9 cellular contexts compared by ENCODE assay signal in the genomic region with DNA sequence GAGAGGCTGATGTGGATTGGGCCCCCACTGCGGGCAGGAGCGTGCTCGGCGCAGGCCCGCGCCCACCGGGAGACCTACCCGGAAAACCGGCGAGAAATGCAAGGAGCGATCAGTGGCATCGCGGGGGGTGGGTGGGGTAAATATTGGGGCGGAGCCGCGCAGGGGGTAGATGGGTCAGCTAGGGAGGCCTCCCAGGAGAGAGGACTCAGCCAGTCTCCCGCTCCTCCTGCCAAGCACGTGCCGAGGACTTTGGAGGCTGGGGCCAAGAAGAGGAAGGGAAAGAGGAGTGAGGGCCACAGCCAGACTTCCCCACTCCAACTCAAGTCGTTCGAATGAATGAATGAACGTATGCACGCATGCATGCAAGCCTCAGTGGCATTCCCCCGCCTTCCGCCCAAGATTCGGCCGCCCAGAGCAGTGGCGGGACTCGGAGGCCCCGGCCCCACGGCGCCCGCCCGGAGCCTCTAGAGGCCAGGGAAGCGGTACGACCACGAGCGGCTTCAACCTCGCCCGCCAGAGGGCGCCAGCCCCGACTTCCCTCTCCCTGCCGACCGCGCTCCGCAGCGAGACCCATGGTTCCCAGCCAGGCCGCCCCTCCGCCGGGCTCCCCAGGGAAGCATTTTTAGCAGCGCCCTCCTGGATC. TPM values are rescaled to one million over a fixed set of nuclear protein-coding genes. Genes with fewer than 3 reads are reported as not detected.
DNase-seq lines count a peak whose midpoint lies in the region; ATAC-seq, FAIRE-seq and TF ChIP-seq lines count a peak whose summit lies in the region.
"Had no signal": no experiment of that assay in that cellular context is flagged by ENCODE, and none has a peak within 500 bp of the region (broad histone marks: within the 10 kb centered on the region; RNA-seq: fewer than 3 reads in every experiment).

No MANE protein-coding gene starts in this region.

- no peak overlapping the region for H3K27ac Mint-ChIP-seq in T-cell

- H3K9ac ChIP-seq in ES-I3 (ENCODE audit: low read depth, low read length) = peak overlapping the region; percentile 53

- no peaks in the 10 kb centered on the region for H3K9me3 Mint-ChIP-seq in T-cell

- no peak for FAIRE-seq in H54 (lab: Jason Lieb, UNC)

- peak; percentile 48 to 86 (median 76) for DNase-seq in T-cell
- DNase-seq in amygdala (lab: John Stamatoyannopoulos, UW) = peak in 46 of 56 donors; percentile 8 to 84 (median 41)
- peak; percentile 70 for DNase-seq in right atrium auricular region (ENCODE audit: low spot score)
- peak; percentile 83 to 91 for DNase-seq in psoas muscle
- DNase-seq in upper lobe of left lung = peak; percentile 85 to 97
- no peak for DNase-seq in H54 (ENCODE audit: insufficient read length, low spot score)

- H3K27me3 Mint-ChIP-seq in T-cell = peaks cover 25 to 32% of the 10 kb centered on the region in 2 donors

- H3K4me1 ChIP-seq in ES-I3 (ENCODE audit: insufficient read depth, low read length) (peaks cover 18% of the 10 kb centered on the region), right atrium auricular region (peaks cover 0 to 73% of the 10 kb centered on the region in 2 donors), psoas muscle (peaks cover 38% of the 10 kb centered on the region), upper lobe of left lung (peaks cover 61 to 76% (median 67%) of the 10 kb centered on the region in 4 donors)

- H3K36me3 Mint-ChIP-seq in T-cell = no peaks in the 10 kb centered on the region

- peaks cover 9 to 21% of the 10 kb centered on the region in 2 donors for H3K27me3 ChIP-seq in right atrium auricular region
- peaks cover 0 to 48% (median 21%) of the 10 kb centered on the region in 3 donors for H3K27me3 ChIP-seq in psoas muscle (ENCODE audit: insufficient read depth in 3 of 3, low read length in 2 of 3)
- H3K27me3 ChIP-seq in upper lobe of left lung = peaks cover 3 to 41% (median 26%) of the 10 kb centered on the region in 4 donors

- H3K36me3 ChIP-seq in ES-I3 (ENCODE audit: insufficient read depth, low read length) (peaks cover 2% of the 10 kb centered on the region; the same call in 1 of the 2 replicates), right atrium auricular region (no peaks in the 10 kb centered on the region), psoas muscle (ENCODE audit: insufficient read depth in 1 of 2, low read depth in 1 of 2) (peaks cover 0 to 9% of the 10 kb centered on the region in 2 donors), upper lobe of left lung (peaks cover 0 to 7% (median 0%) of the 10 kb centered on the region in 4 donors)

- TF ChIP-seq CTCF in right atrium auricular region (IDR thresholded peaks at IDR 0.05) (peak; percentile 78 to 93), psoas muscle (IDR thresholded peaks at IDR 0.05) (peak; percentile 90), upper lobe of left lung (IDR thresholded peaks at IDR 0.05) (peak; percentile 82 to 89 (median 86))

- CTCF ChIA-PET in T-cell (lab: Charles Lee) = interaction anchor here (0.7 to 1.2 kb wide), 2 partner anchors 16 to 155 kb away, joined by 3 to 4 read pairs; no protein-coding TSS in a partner anchor

- POLR2A ChIA-PET in T-cell (lab: Charles Lee) = no interaction called here

- peak overlapping the region; percentile 18 to 52 for H3K4me3 ChIP-seq in right atrium auricular region
- peak overlapping the region; percentile 59 for H3K4me3 ChIP-seq in psoas muscle
- H3K4me3 ChIP-seq in upper lobe of left lung = peak overlapping the region in 3 of 4 donors; percentile 38 to 50 (median 45)

- no peak for TF ChIP-seq POLR2A in upper lobe of left lung (IDR thresholded peaks at IDR 0.05)
- no peak for TF ChIP-seq POLR2A in H54 (IDR thresholded peaks at IDR 0.05; ENCODE audit: low read depth, low read length)

- no peaks in the 10 kb centered on the region; the same call in 1 of the 2 replicates for H3K9me3 ChIP-seq in ES-I3 (ENCODE audit: control insufficient read depth, insufficient read depth, low read length)
- H3K9me3 ChIP-seq in right atrium auricular region = no peaks in the 10 kb centered on the region
- no peaks in the 10 kb centered on the region for H3K9me3 ChIP-seq in psoas muscle
- no peaks in the 10 kb centered on the region for H3K9me3 ChIP-seq in upper lobe of left lung

- H3K4me1 Mint-ChIP-seq in T-cell = peaks cover 52 to 70% (median 56%) of the 10 kb centered on the region in 3 donors

- ATAC-seq in HG03097 (IDR thresholded peaks at IDR 0.05; ENCODE audit: low FRiP score, unreplicated experiment) (peak; percentile 47), T-cell (replicated peaks in 1 of 4) (peak; percentile 56 to 63 (median 62)), psoas muscle (peak; percentile 68 to 80 (median 73)), upper lobe of left lung (ENCODE audit: low FRiP score in 2 of 2) (peak; percentile 87 to 88)

- no peak for TF ChIP-seq EP300 in upper lobe of left lung (IDR thresholded peaks at IDR 0.05)

- intact Hi-C loops in psoas muscle (cut with DNase I) = loop anchor here in 1 of 2 donors (2.0 kb wide), 1 partner anchor 177 kb away; no protein-coding TSS in a partner anchor

- 7 to 8% (median 8%) methylated on average over 48 to 51 of the region's 51 CpGs for WGBS in psoas muscle, 3 donors
- WGBS in upper lobe of left lung, 2 donors = 0 to 2% methylated on average over 2 to 42 of the region's 51 CpGs

- peak overlapping the region; percentile 73 to 97 (median 75) for H3K4me3 Mint-ChIP-seq in T-cell

- no peak overlapping the region for H3K27ac ChIP-seq in right atrium auricular region
- H3K27ac ChIP-seq in psoas muscle = no peak overlapping the region
- H3K27ac ChIP-seq in upper lobe of left lung = no peak overlapping the region

RNA-seq across cellular contexts. Expression of a gene that starts 3.6 kb away (rescaled TPM):
- total RNA-seq in T-cell (10 to 100 TPM; 13.1 to 29.7 (median 26.0) TPM), right atrium auricular region (10 to 100 TPM in 1 of 2 donors, 1 to 10 TPM in 1; 6.2 to 14.7 TPM), psoas muscle (10 to 100 TPM; 12.3 to 18.5 (median 14.7) TPM), upper lobe of left lung (10 to 100 TPM in 5 of 6 donors, 1 to 10 TPM in 1; 8.4 to 22.7 (median 16.8) TPM)
- polyA plus RNA-seq in psoas muscle = 10 to 100 TPM; 19.3 to 52.6 (median 24.3) TPM

RNA-seq across cellular contexts. Expression of a gene that starts 3.8 kb away (rescaled TPM):
- not detected for total RNA-seq in T-cell
- not detected for total RNA-seq in right atrium auricular region
- not detected for total RNA-seq in psoas muscle
- not detected for polyA plus RNA-seq in psoas muscle
- total RNA-seq in upper lobe of left lung = under 1 TPM in 1 of 6 donors, not detected in 5; 0.44 TPM
- total RNA-seq: glomerular endothelial cell had no signal

RNA-seq across cellular contexts. Expression of a gene that starts 38.6 kb away (rescaled TPM):
- total RNA-seq in T-cell (100 to 1,000 TPM; 232 to 364 (median 244) TPM), right atrium auricular region (10 to 100 TPM; 41.6 to 50.9 TPM), psoas muscle (10 to 100 TPM; 52.6 to 59.8 (median 57.3) TPM), upper lobe of left lung (100 to 1,000 TPM in 3 of 6 donors, 10 to 100 TPM in 3; 71.1 to 374 (median 138) TPM)
- 10 to 100 TPM; 12.0 to 58.3 (median 24.7) TPM for polyA plus RNA-seq in psoas muscle
